In the genomic region with DNA sequence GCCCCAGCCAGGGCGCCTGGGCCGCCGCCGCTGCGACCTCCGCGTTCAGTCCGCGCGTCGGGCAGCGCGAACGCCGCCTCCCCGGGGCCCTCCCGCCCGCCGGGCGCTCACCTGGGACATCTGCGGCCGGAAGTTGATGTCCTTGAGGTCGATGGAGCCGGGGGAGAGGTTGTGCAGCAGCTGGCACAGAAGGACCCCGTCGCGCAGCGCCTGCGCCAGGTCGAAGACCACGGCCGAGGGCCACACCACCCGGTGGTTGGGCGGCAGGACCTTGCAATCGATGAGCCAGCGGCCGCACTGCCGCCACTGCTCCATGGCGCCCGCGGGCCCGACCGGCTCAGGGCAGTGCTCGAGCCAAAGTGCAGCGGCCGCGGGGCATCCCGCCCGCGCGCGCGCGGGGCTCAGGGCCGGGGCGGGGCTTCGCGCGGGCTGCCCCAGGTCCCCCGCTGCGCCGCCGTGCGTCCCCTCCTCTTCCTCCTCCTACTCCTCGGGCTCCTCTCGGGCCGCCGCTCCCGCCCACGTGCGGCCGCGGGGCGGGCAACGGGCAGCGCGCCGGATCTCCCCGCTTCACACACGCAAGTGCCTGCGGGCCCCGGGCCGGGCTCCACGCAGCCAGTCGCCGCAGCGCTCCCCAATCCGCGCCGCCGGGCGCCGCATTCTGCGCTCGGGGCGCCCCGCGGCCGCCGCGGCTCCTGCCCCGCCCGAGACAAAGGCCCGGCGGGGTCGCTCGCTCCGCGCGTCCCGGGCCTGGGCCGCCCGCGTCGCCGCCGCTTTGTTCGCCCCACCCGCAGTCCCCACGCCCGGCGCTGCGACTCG, we compare ENCODE assay signal across 1 cellular context.
TF ChIP-seq lines count a peak whose summit lies in the region.

Gene VAV2, minus strand, starts transcription at position 361 of the 816 bp plus-strand sequence. Its CDS starts 46 bp downstream, at position 315.

TF ChIP-seq in GM23338, 12 proteins besides CTCF, POLR2A, EP300 and RAD21 (continued from another document):
- TF ChIP-seq, protein P1, sequence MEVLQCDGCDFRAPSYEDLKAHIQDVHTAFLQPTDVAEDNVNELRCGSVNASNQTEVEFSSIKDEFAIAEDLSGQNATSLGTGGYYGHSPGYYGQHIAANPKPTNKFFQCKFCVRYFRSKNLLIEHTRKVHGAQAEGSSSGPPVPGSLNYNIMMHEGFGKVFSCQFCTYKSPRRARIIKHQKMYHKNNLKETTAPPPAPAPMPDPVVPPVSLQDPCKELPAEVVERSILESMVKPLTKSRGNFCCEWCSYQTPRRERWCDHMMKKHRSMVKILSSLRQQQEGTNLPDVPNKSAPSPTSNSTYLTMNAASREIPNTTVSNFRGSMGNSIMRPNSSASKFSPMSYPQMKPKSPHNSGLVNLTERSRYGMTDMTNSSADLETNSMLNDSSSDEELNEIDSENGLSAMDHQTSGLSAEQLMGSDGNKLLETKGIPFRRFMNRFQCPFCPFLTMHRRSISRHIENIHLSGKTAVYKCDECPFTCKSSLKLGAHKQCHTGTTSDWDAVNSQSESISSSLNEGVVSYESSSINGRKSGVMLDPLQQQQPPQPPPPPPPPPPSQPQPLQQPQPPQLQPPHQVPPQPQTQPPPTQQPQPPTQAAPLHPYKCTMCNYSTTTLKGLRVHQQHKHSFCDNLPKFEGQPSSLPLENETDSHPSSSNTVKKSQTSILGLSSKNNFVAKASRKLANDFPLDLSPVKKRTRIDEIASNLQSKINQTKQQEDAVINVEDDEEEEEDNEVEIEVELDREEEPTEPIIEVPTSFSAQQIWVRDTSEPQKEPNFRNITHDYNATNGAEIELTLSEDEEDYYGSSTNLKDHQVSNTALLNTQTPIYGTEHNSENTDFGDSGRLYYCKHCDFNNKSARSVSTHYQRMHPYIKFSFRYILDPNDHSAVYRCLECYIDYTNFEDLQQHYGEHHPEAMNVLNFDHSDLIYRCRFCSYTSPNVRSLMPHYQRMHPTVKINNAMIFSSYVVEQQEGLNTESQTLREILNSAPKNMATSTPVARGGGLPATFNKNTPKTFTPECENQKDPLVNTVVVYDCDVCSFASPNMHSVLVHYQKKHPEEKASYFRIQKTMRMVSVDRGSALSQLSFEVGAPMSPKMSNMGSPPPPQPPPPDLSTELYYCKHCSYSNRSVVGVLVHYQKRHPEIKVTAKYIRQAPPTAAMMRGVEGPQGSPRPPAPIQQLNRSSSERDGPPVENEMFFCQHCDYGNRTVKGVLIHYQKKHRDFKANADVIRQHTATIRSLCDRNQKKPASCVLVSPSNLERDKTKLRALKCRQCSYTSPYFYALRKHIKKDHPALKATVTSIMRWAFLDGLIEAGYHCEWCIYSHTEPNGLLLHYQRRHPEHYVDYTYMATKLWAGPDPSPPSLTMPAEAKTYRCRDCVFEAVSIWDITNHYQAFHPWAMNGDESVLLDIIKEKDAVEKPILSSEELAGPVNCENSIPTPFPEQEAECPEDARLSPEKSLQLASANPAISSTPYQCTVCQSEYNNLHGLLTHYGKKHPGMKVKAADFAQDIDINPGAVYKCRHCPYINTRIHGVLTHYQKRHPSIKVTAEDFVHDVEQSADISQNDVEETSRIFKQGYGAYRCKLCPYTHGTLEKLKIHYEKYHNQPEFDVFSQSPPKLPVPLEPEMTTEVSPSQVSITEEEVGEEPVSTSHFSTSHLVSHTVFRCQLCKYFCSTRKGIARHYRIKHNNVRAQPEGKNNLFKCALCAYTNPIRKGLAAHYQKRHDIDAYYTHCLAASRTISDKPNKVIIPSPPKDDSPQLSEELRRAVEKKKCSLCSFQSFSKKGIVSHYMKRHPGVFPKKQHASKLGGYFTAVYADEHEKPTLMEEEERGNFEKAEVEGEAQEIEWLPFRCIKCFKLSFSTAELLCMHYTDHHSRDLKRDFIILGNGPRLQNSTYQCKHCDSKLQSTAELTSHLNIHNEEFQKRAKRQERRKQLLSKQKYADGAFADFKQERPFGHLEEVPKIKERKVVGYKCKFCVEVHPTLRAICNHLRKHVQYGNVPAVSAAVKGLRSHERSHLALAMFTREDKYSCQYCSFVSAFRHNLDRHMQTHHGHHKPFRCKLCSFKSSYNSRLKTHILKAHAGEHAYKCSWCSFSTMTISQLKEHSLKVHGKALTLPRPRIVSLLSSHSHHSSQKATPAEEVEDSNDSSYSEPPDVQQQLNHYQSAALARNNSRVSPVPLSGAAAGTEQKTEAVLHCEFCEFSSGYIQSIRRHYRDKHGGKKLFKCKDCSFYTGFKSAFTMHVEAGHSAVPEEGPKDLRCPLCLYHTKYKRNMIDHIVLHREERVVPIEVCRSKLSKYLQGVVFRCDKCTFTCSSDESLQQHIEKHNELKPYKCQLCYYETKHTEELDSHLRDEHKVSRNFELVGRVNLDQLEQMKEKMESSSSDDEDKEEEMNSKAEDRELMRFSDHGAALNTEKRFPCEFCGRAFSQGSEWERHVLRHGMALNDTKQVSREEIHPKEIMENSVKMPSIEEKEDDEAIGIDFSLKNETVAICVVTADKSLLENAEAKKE (CRISPR knock-in tag; IDR thresholded peaks at IDR 0.05): no peak
- no peak for TF ChIP-seq ZNF114 (CRISPR knock-in tag; IDR thresholded peaks at IDR 0.05)
